In the genomic region with DNA sequence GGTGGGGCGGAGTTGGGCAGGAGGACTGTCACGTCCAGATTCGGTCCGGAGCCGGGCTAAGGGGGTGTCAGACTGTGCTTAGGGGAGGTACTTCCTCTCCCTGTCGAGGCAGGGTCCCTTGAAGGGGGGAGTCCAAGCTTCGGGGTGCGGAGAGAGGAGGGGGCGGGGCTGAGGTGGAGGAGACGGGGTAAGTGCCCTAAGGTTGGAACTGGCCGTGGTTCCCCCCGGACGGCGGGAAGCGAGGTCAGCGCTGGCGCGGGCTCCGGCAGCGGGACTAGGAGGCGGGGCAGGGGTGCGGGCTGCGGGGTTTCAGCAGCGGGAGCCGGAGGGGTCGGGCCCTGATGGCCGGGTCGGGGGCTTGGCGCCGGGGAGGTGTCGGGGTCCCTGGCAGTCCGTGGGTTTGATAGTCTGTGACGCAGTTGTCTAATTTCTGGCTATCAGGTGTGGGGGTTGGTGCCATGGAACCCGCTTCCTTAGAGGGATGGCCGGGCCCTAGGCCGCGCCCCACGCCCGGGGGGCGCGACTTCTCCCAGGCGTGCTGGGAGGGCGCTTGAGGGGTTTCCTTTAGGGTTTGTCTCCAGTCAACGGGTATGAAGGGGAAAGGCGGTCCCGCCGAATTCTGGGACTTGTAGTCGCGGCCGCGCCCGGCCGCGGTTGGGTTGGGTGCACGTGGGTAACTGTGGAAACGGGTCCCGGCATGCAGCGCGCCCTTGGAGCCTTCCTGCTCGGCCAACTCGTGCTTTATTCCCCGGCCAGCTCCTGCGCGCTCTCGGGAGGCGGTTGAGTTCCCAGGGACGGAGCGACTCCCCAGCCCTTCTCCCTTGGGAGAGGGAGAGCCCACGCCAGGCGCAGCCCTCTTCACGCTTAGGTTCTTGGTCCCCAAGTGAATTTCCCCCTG, we compare ENCODE assay signal across 8 cellular contexts. TPM values are rescaled to one million over a fixed set of nuclear protein-coding genes. Genes with fewer than 3 reads are reported as not detected.
DNase-seq lines count a peak whose midpoint lies in the region; ATAC-seq and TF ChIP-seq lines count a peak whose summit lies in the region.

No MANE protein-coding gene starts in this region.

- H3K9me2 ChIP-seq in OCI-LY7 (ENCODE audit: insufficient read depth, low read length), result no peaks in the 10 kb centered on the region

- TF ChIP-seq POLR2A in erythroblast (IDR thresholded peaks at IDR 0.05; ENCODE audit: low read length), result peak; percentile 66

- peaks cover 15% of the 10 kb centered on the region for H4K20me1 ChIP-seq in OCI-LY7 (ENCODE audit: insufficient read depth, low read length)

- H3K27ac ChIP-seq in OCI-LY7 (ENCODE audit: low read depth, low read length, poor library complexity, severe bottlenecking) (no peak overlapping the region), mucosa of rectum (ENCODE audit: low read depth in 2 of 2, low read length in 2 of 2) (peak overlapping the region; percentile 76 to 83)

- H3K4me2 ChIP-seq in OCI-LY7 (ENCODE audit: low read length), result peak overlapping the region; percentile 88

- H3K9me3 ChIP-seq in OCI-LY7 (ENCODE audit: low read length) (no peaks in the 10 kb centered on the region), mucosa of rectum (ENCODE audit: control insufficient read depth in 2 of 2, low read length in 2 of 2) (no peaks in the 10 kb centered on the region)

- no peak for TF ChIP-seq CTCF in OCI-LY7 (conservative IDR thresholded peaks at IDR 0.05; ENCODE audit: low read length)

- H2AFZ ChIP-seq in OCI-LY7 (ENCODE audit: low read length), result no peak overlapping the region

- H3K36me3 ChIP-seq in OCI-LY7 (ENCODE audit: insufficient read depth, low read length) (no peaks in the 10 kb centered on the region), mucosa of rectum (ENCODE audit: control insufficient read depth in 2 of 2, insufficient read depth in 2 of 2, low read length in 2 of 2) (no peaks in the 10 kb centered on the region)

- peak overlapping the region; percentile 65 to 70 for H3K9ac ChIP-seq in mucosa of rectum (ENCODE audit: low read depth in 1 of 2, low read length in 2 of 2)

- H3K4me3 ChIP-seq in OCI-LY7 (ENCODE audit: low read depth, low read length, poor library complexity, severe bottlenecking), result peak overlapping the region; percentile 78
- H3K4me3 ChIP-seq in mucosa of rectum (ENCODE audit: low read length in 2 of 2), result peak overlapping the region; percentile 73 to 81

- CTCF ChIA-PET in OCI-LY7 (lab: Charles Lee; ENCODE audit: unreplicated experiment), result interaction anchor here (0.6 kb wide), 1 partner anchor 8 kb away, joined by 3 read pairs; no protein-coding TSS in a partner anchor

- BruUV-seq in OCI-LY7 (replicated peaks; lab: Mats Ljungman, UMichigan), result no TSS peak

- intact Hi-C loops in OCI-LY7 (cut with micrococcal nuclease; ENCODE audit: unreplicated experiment), result loop anchor here (10.0 kb wide), 1 partner anchor 1900 kb away; no protein-coding TSS in a partner anchor

- POLR2A ChIA-PET in OCI-LY7 (lab: Charles Lee), result no interaction called here

- peak; percentile 94 for DNase-seq in DMS 273 (lab: John Stamatoyannopoulos, UW; ENCODE audit: unreplicated experiment)
- peak; percentile 99 for DNase-seq in HuH-7 (ENCODE audit: low spot score)
- peak; percentile 10 for DNase-seq in OCI-LY7 (ENCODE audit: low spot score)
- peak; percentile 78 for DNase-seq in activated T-cell treated with anti-CD3 and anti-CD28 coated beads, Interleukin-2, amount 50 U/mL, for 1 hour
- DNase-seq in erythroblast (lab: John Stamatoyannopoulos, UW), result peak; percentile 90 to 91
- DNase-seq in stimulated activated CD8-positive, alpha-beta memory T cell treated with anti-CD3 and anti-CD28 coated beads, Interleukin-4, amount 100 ng/mL, for 48 hours, result peak; percentile 87

- peaks cover 38% of the 10 kb centered on the region for H3K79me2 ChIP-seq in OCI-LY7 (ENCODE audit: insufficient read depth, low read depth, low read length)

- no peaks in the 10 kb centered on the region for H3K27me3 ChIP-seq in mucosa of rectum (ENCODE audit: control insufficient read depth in 2 of 2, insufficient read depth in 2 of 2, low read length in 2 of 2)

- peak; percentile 44 for ATAC-seq in GM21526 (IDR thresholded peaks at IDR 0.05; ENCODE audit: low FRiP score, unreplicated experiment)

- peaks cover 16% of the 10 kb centered on the region for H3K4me1 ChIP-seq in OCI-LY7 (ENCODE audit: insufficient read depth, low read length, poor library complexity, severe bottlenecking)
- H3K4me1 ChIP-seq in mucosa of rectum (ENCODE audit: control insufficient read depth in 2 of 2, insufficient read depth in 2 of 2, low read length in 2 of 2), result peaks cover 4 to 5% of the 10 kb centered on the region in 2 donors

RNA-seq across cellular contexts. Expression of gene DCUN1D4, which starts 1.5 kb away (rescaled TPM):
- 21.3 and 30.4 TPM in 2 replicates for total RNA-seq in OCI-LY7 (2014; rRNA removed; shearing (Covaris generic))
- 24.4 and 34.2 TPM in 2 replicates for total RNA-seq in OCI-LY7 (2022)

Comparison
In these comparisons a context has a peak if more than half of its experiments do, and no peak if none do; other contexts are left out.
1. DNase-seq: peak in every context shown above with its lines; median percentile 99 in HuH-7; 94 in DMS 273; 90 in erythroblast; 87 in stimulated activated CD8-positive, alpha-beta memory T cell treated with anti-CD3 and anti-CD28 coated beads, Interleukin-4, amount 100 ng/mL, for 48 hours; 78 in activated T-cell treated with anti-CD3 and anti-CD28 coated beads, Interleukin-2, amount 50 U/mL, for 1 hour; 10 in OCI-LY7.